Comparison of ENCODE assay signal across 18 cellular contexts in the genomic region with DNA sequence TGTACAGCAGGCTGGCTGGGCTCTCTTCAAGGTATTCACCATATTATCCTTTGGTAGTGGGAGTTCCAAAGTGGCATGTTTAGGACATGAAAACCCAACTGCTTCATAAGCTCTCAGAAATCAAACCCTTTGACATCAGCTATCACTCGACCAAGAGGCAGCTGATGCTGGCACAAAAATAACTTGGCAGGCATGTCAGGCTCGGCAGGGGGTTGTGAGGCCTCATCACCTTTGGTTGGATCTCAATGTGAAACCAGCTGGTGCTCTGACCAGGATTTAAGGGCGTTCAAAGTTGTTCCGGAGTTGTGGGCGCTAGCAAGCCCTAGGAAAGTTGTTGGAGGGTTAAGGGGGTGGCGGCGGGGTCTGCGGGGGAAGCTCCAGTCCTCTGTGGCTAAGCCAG.
"Had no signal": no experiment of that assay in that cellular context is flagged by ENCODE, and none has a peak within 500 bp of the region (broad histone marks: within the 10 kb centered on the region; RNA-seq: fewer than 3 reads in every experiment).

No MANE protein-coding gene starts in this region.

- H3K27me3 Mint-ChIP-seq: activated naive CD8-positive, alpha-beta T cell treated with anti-CD3 and anti-CD28 coated beads, Interleukin-2, amount 50 U/mL, for 24 hours had no signal

- H3K9me3 Mint-ChIP-seq: activated naive CD8-positive, alpha-beta T cell treated with anti-CD3 and anti-CD28 coated beads, Interleukin-2, amount 50 U/mL, for 24 hours; T-cell had no signal

- H3K27ac Mint-ChIP-seq: activated CD4-positive, alpha-beta T cell treated with anti-CD3 and anti-CD28 coated beads for 36 hours; activated CD8-positive, alpha-beta T cell treated with anti-CD3 and anti-CD28 coated beads, Interleukin-2, amount 10 ng/mL, durations not matched to agents 7 days and 5 days; activated naive CD8-positive, alpha-beta T cell treated with anti-CD3 and anti-CD28 coated beads, Interleukin-2, amount 50 U/mL, for 24 hours; T-cell had no signal

- DNase-seq: activated CD4-positive, alpha-beta T cell treated with anti-CD3 and anti-CD28 coated beads for 36 hours; activated CD8-positive, alpha-beta memory T cell treated with anti-CD3 and anti-CD28 coated beads, Interleukin-2, amount 50 U/mL, for 48 hours; activated CD8-positive, alpha-beta T cell treated with anti-CD3 and anti-CD28 coated beads, Interleukin-2, amount 10 ng/mL, durations not matched to agents 7 days and 5 days; activated naive CD4-positive, alpha-beta T cell; activated naive CD8-positive, alpha-beta T cell treated with anti-CD3 and anti-CD28 coated beads, Interleukin-2, amount 50 U/mL, for 24 hours; esophagus squamous epithelium; foreskin fibroblast; islet precursor cell; retina; spleen; stimulated activated CD4-positive, alpha-beta T cell treated with anti-CD3 and anti-CD28 coated beads, Interleukin-2, amount 100 ng/mL, for 24 hours; stimulated activated naive CD4-positive, alpha-beta T cell; substantia nigra; T-cell; T1000 had no signal

- H3K4me3 ChIP-seq: ascending aorta, esophagus squamous epithelium, spleen had no signal

- H3K36me3 ChIP-seq: ascending aorta, esophagus squamous epithelium, spleen had no signal

- H3K27me3 ChIP-seq: ascending aorta, esophagus squamous epithelium had no signal

- ATAC-seq: activated CD4-positive, alpha-beta T cell treated with anti-CD3 and anti-CD28 coated beads for 36 hours; activated CD8-positive, alpha-beta T cell treated with anti-CD3 and anti-CD28 coated beads, Interleukin-2, amount 10 ng/mL, durations not matched to agents 7 days and 5 days; activated naive CD8-positive, alpha-beta T cell treated with anti-CD3 and anti-CD28 coated beads, Interleukin-2, amount 50 U/mL, for 24 hours; T-cell had no signal

- H3K9me3 ChIP-seq: ascending aorta, esophagus squamous epithelium, spleen had no signal

- H3K27ac ChIP-seq: ascending aorta, esophagus squamous epithelium, parathyroid adenoma, spleen, VCaP had no signal

- H3K4me1 Mint-ChIP-seq: activated naive CD8-positive, alpha-beta T cell treated with anti-CD3 and anti-CD28 coated beads, Interleukin-2, amount 50 U/mL, for 24 hours; T-cell had no signal

- H3K4me3 Mint-ChIP-seq: activated CD4-positive, alpha-beta T cell treated with anti-CD3 and anti-CD28 coated beads for 36 hours; activated CD8-positive, alpha-beta T cell treated with anti-CD3 and anti-CD28 coated beads, Interleukin-2, amount 10 ng/mL, durations not matched to agents 7 days and 5 days; activated naive CD8-positive, alpha-beta T cell treated with anti-CD3 and anti-CD28 coated beads, Interleukin-2, amount 50 U/mL, for 24 hours; T-cell had no signal

- H3K36me3 Mint-ChIP-seq: T-cell had no signal

- H3K4me1 ChIP-seq: ascending aorta, esophagus squamous epithelium, parathyroid adenoma, spleen had no signal
